Comparison of ENCODE assay signal across 21 cellular contexts in the genomic region with DNA sequence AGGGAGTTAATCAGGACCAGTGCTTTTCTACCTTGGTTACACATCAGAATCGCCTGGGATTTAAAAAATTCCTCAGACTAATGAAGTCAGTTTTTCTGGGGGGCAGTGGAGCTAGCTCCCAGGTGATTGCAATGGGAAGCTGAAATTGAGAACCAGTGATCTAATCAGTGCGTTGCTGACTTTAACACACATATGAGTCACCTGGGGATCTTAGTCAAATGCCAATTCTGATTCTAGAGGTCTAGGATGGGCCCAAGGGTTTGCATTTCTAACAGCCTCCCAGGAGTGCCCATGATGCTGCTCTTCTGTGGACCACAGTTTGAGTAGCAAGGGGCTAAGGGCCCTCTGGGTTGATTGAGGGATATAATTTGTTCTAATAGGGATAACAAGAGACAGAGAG. TPM values are rescaled to one million over a fixed set of nuclear protein-coding genes. Genes with fewer than 3 reads are reported as not detected.
A peak's percentile ranks its signal among the peaks of the same experiment; 100 is the strongest.
DNase-seq lines count a peak whose midpoint lies in the region; ATAC-seq, FAIRE-seq and TF ChIP-seq lines count a peak whose summit lies in the region.
"Had no signal": no experiment of that assay in that cellular context is flagged by ENCODE, and none has a peak within 500 bp of the region (broad histone marks: within the 10 kb centered on the region; RNA-seq: fewer than 3 reads in every experiment).

No MANE protein-coding gene starts in this region.

- CTCF ChIA-PET in activated CD4-positive, alpha-beta T cell treated with anti-CD3 and anti-CD28 coated beads for 36 hours (lab: Charles Lee): interaction anchor here (0.7 kb wide), 1 partner anchor 228 kb away, joined by 3 read pairs; no protein-coding TSS in a partner anchor

- H3K27ac ChIP-seq in parathyroid adenoma (peak overlapping the region; percentile 29), stomach (no peak overlapping the region)

- FAIRE-seq in bronchial epithelial cell (lab: Jason Lieb, UNC): no peak
- FAIRE-seq: GM19239, HTR-8/SVneo had no signal

- H3K27me3 Mint-ChIP-seq in activated CD4-positive, alpha-beta T cell treated with anti-CD3 and anti-CD28 coated beads for 36 hours: no peaks in the 10 kb centered on the region
- H3K27me3 Mint-ChIP-seq in chondrocyte (ENCODE audit: low read depth): no peaks in the 10 kb centered on the region

- H3K79me2 ChIP-seq in parathyroid adenoma: no peaks in the 10 kb centered on the region

- no peak overlapping the region for H2AFZ ChIP-seq in parathyroid adenoma

- no peaks in the 10 kb centered on the region for H3K36me3 Mint-ChIP-seq in activated CD4-positive, alpha-beta T cell treated with anti-CD3 and anti-CD28 coated beads for 36 hours (ENCODE audit: low read depth)
- H3K36me3 Mint-ChIP-seq in chondrocyte (ENCODE audit: low read depth): no peaks in the 10 kb centered on the region
- H3K36me3 Mint-ChIP-seq: CD8-positive, alpha-beta T cell had no signal

- WGBS in stomach, 5 donors: 50 to 81% (median 65%) methylated on average over 2 of the region's 2 CpGs

- H3K9me3 Mint-ChIP-seq in activated CD4-positive, alpha-beta T cell treated with anti-CD3 and anti-CD28 coated beads for 36 hours (ENCODE audit: low read depth): no peaks in the 10 kb centered on the region
- no peaks in the 10 kb centered on the region for H3K9me3 Mint-ChIP-seq in chondrocyte (ENCODE audit: low read depth)
- H3K9me3 Mint-ChIP-seq: CD8-positive, alpha-beta T cell had no signal

- H3K4me1 Mint-ChIP-seq in activated CD4-positive, alpha-beta T cell treated with anti-CD3 and anti-CD28 coated beads for 36 hours: no peaks in the 10 kb centered on the region
- no peaks in the 10 kb centered on the region for H3K4me1 Mint-ChIP-seq in chondrocyte (ENCODE audit: low read depth)

- H3K4me3 Mint-ChIP-seq in activated CD4-positive, alpha-beta T cell treated with anti-CD3 and anti-CD28 coated beads for 36 hours: no peak overlapping the region
- H3K4me3 Mint-ChIP-seq in chondrocyte (ENCODE audit: unreplicated experiment): no peak overlapping the region
- H3K4me3 Mint-ChIP-seq: CD8-positive, alpha-beta T cell had no signal

- no peak for DNase-seq in activated CD4-positive, alpha-beta T cell treated with anti-CD3 and anti-CD28 coated beads for 36 hours
- DNase-seq in activated CD4-positive, alpha-beta T cell treated with anti-CD3 and anti-CD28 coated beads, Interleukin-2, amount 50 U/mL, for 48 hours: no peak
- DNase-seq in NCI-H69 (lab: John Stamatoyannopoulos, UW) (peak; percentile 9), bronchial epithelial cell (ENCODE audit: low read depth) (peak; percentile 68), chondrocyte (ENCODE audit: low spot score) (no peak), stomach (no peak), Right ventricle myocardium inferior (ENCODE audit: missing footprints) (no peak)
- DNase-seq: 8988T; BE2C; CD8-positive, alpha-beta T cell; NCI-H1436; NCI-H2029; NCI-H2171 treated with DMSO at 0.1 percent for 48 hours; NCI-H510A; NCI-H82; SHP77 treated with DMSO at 0.1 percent for 48 hours had no signal

- no peak for TF ChIP-seq POLR2A in stomach (IDR thresholded peaks at IDR 0.05)

- no peak overlapping the region for H3K27ac Mint-ChIP-seq in activated CD4-positive, alpha-beta T cell treated with anti-CD3 and anti-CD28 coated beads for 36 hours
- H3K27ac Mint-ChIP-seq in chondrocyte (ENCODE audit: unreplicated experiment): no peak overlapping the region
- H3K27ac Mint-ChIP-seq: CD8-positive, alpha-beta T cell had no signal

- H3K4me1 ChIP-seq in parathyroid adenoma (peaks cover 7% of the 10 kb centered on the region), stomach (no peaks in the 10 kb centered on the region)
- H3K4me1 ChIP-seq: HAP-1 had no signal

- H3K4me2 ChIP-seq in parathyroid adenoma (ENCODE audit: low read length): no peak overlapping the region

- TF ChIP-seq CTCF in bronchial epithelial cell (IDR thresholded peaks at IDR 0.05; ENCODE audit: insufficient read depth, low read length, severe bottlenecking) (no peak), parathyroid adenoma (IDR thresholded peaks at IDR 0.05) (no peak), chondrocyte (IDR thresholded peaks at IDR 0.05) (no peak), stomach (IDR thresholded peaks at IDR 0.05) (no peak)

- H3K4me3 ChIP-seq in bronchial epithelial cell (ENCODE audit: low read depth, low read length): no peak overlapping the region
- H3K4me3 ChIP-seq in parathyroid adenoma (ENCODE audit: low read depth, low read length): no peak overlapping the region
- no peak overlapping the region for H3K4me3 ChIP-seq in stomach
- H3K4me3 ChIP-seq: HAP-1 had no signal

- no peak overlapping the region for H3K9ac ChIP-seq in parathyroid adenoma

- TF ChIP-seq EP300 in stomach (IDR thresholded peaks at IDR 0.05): no peak

- peak; percentile 51 for ATAC-seq in activated CD4-positive, alpha-beta T cell treated with anti-CD3 and anti-CD28 coated beads for 36 hours
- ATAC-seq in Right ventricle myocardium inferior: no peak
- ATAC-seq: CD8-positive, alpha-beta T cell; SK-N-SH treated with all-trans-retinoic acid at 6 μM for 48 hours had no signal

- intact Hi-C loops in activated CD4-positive, alpha-beta T cell treated with anti-CD3 and anti-CD28 coated beads for 36 hours (cut with DNase I, micrococcal nuclease): no loop called here
- intact Hi-C loops in stomach (cut with DNase I; ENCODE audit: low total_unique reads) (no loop called here), Right ventricle myocardium inferior (cut with DNase I) (no loop called here)

- no peaks in the 10 kb centered on the region for H3K36me3 ChIP-seq in bronchial epithelial cell (ENCODE audit: control insufficient read depth, insufficient read depth, low read length)
- H3K36me3 ChIP-seq in parathyroid adenoma (ENCODE audit: control insufficient read depth, insufficient read depth, low read length): no peaks in the 10 kb centered on the region
- no peaks in the 10 kb centered on the region for H3K36me3 ChIP-seq in stomach
- H3K36me3 ChIP-seq: BE2C, HAP-1 had no signal

- H3K9me3 ChIP-seq in parathyroid adenoma (ENCODE audit: control insufficient read depth, low read length) (no peaks in the 10 kb centered on the region), stomach (no peaks in the 10 kb centered on the region)
- H3K9me3 ChIP-seq: BE2C, HAP-1 had no signal

- POLR2A ChIA-PET in activated CD4-positive, alpha-beta T cell treated with anti-CD3 and anti-CD28 coated beads for 36 hours (lab: Charles Lee): no interaction called here

- H3K27me3 ChIP-seq in bronchial epithelial cell (ENCODE audit: control insufficient read depth, insufficient read depth, low read length) (no peaks in the 10 kb centered on the region), parathyroid adenoma (ENCODE audit: control insufficient read depth, insufficient read depth, low read length) (no peaks in the 10 kb centered on the region), stomach (no peaks in the 10 kb centered on the region)
- H3K27me3 ChIP-seq: BE2C had no signal

RNA-seq across cellular contexts. Expression of a gene that starts 54.5 kb away (rescaled TPM):
- under 1 TPM; 0.35 to 0.37 TPM for total RNA-seq in activated CD4-positive, alpha-beta T cell treated with anti-CD3 and anti-CD28 coated beads for 36 hours
- not detected in 2 replicates for total RNA-seq in bronchial epithelial cell
- total RNA-seq in chondrocyte: 0.05 to 0.19 TPM (median 0.15 TPM) in 3 replicates
- 1 to 10 TPM in 3 of 5 donors, under 1 TPM in 2; 0.45 to 4.0 (median 1.7) TPM for total RNA-seq in stomach
- polyA plus RNA-seq in stomach: 1 to 10 TPM in 2 of 3 donors, under 1 TPM in 1; 0.38 to 1.6 (median 1.2) TPM
- total RNA-seq in Right ventricle myocardium inferior: 1.5 TPM
- total RNA-seq: CD8-positive, alpha-beta T cell had no signal

Comparison
In these comparisons a context has a peak if more than half of its experiments do, and no peak if none do; other contexts are left out.
1. DNase-seq: peak in NCI-H69 (single experiment) and bronchial epithelial cell (single experiment); none in activated CD4-positive, alpha-beta T cell treated with anti-CD3 and anti-CD28 coated beads for 36 hours (single experiment), activated CD4-positive, alpha-beta T cell treated with anti-CD3 and anti-CD28 coated beads, Interleukin-2, amount 50 U/mL, for 48 hours (0 of 2), chondrocyte (single experiment), stomach (single experiment) and Right ventricle myocardium inferior (single experiment).